In the genomic region with DNA sequence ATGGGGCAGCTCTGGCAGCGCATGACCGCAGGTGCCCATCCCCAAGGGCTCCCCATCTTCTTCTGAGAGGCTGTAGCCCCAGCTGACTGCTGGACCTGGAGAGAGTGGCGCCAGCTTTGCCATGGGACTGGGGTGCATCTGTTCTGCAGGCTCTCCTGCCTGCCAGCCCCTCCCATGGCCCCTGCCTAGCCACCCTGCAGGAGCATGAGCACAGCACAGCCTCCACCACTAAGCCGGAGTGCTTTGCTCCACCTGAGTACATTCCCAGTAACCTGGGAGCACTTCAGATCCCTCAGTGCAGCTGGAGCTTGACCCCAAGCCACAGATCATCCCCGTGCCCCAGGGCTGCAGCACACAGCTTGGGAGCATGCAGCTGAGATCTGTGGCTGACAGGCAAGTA, we compare ENCODE assay signal across 25 cellular contexts. TPM values are rescaled to one million over a fixed set of nuclear protein-coding genes. Genes with fewer than 3 reads are reported as not detected.
"Had no signal": no experiment of that assay in that cellular context is flagged by ENCODE, and none has a peak within 500 bp of the region (broad histone marks: within the 10 kb centered on the region; RNA-seq: fewer than 3 reads in every experiment).

No MANE protein-coding gene starts in this region.

- H3K27ac ChIP-seq: HL-60 had no signal

- FAIRE-seq: HTR-8/SVneo, RCC 7860 had no signal

- H3K4me2 ChIP-seq: SK-N-SH had no signal

- H3K9me3 ChIP-seq: SK-N-SH had no signal

- DNase-seq: KBM-7, MV-4-11, NCI-H1048, NCI-H1105 treated with DMSO at 0.1 percent for 48 hours, NCI-H1417 treated with DMSO at 0.1 percent for 48 hours, NCI-H187, NCI-H2029, NCI-H2081 treated with DMSO at 0.1 percent for 48 hours, NCI-H2171, NCI-H226, NCI-H446, NCI-H510A, NCI-H524 treated with DMSO at 0.1 percent for 48 hours, NCI-H69, NCI-H774, RPMI8226, SHP77, SK-N-SH, SW 1271 had no signal

- H3K9ac ChIP-seq: SK-N-SH had no signal

RNA-seq across cellular contexts. Expression of a gene that starts 16.0 kb away (rescaled TPM):
- total RNA-seq: LHCN-M2, MCF 10A, SK-MEL-5 had no signal
- polyA plus RNA-seq: SK-N-SH had no signal

RNA-seq across cellular contexts. Expression of a gene that starts 38.9 kb away (rescaled TPM):
- total RNA-seq: LHCN-M2, MCF 10A had no signal
- polyA plus RNA-seq: SK-N-SH had no signal

RNA-seq across cellular contexts. Expression of a gene that starts 53.8 kb away (rescaled TPM):
- total RNA-seq: LHCN-M2, MCF 10A, SK-MEL-5 had no signal
- polyA plus RNA-seq: SK-N-SH had no signal
